8 cellular contexts compared by ENCODE assay signal in the genomic region with DNA sequence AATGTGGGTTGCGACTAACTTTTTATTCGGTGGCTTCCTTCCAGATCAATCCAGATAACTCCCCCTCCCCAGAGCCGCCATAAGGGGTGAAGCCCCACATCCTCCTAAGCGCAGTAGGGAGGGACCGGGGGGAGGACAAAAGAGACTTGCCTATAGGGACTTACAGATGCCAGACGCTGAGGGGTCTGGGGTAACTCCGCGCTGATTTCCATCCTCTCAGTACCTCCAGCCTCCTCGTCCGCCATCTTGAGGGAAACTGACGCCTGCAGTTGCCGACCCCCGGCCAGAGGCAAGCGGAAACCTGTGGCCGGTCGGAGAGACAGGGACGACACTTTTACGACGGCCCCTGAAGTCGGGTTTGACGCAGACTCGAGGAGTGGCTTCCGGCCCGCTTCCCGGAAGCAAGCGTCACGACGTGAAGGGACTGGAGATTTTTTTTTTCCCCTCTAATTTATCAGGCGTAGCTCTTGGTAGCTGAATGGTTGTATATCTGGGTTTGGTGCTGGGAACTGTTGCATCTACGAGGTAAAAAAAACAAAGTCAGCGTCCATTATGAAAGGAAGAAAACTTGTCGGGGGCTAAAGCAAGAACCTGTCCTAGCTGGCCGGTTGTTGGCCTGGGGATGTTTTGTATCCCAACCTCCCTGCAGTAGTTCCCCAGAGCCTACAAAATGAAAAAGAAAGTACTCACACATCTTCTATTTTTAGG. TPM values are rescaled to one million over a fixed set of nuclear protein-coding genes. Genes with fewer than 3 reads are reported as not detected.
DNase-seq lines count a peak whose midpoint lies in the region; ATAC-seq and TF ChIP-seq lines count a peak whose summit lies in the region.

Gene UBR1, minus strand, starts transcription at position 261 of the 708 bp plus-strand sequence. Its CDS starts 16 bp downstream, at position 245.

- H3K4me1 ChIP-seq in GM23248 (ENCODE audit: insufficient read depth) (peaks cover 17% of the 10 kb centered on the region), RWPE2 (ENCODE audit: insufficient read depth, poor library complexity, severe bottlenecking) (peaks cover 31% of the 10 kb centered on the region), fibroblast of lung (ENCODE audit: control insufficient read depth, extremely low read depth, insufficient read depth, low read length) (peaks cover 3% of the 10 kb centered on the region)

- H2AFZ ChIP-seq in GM23248: peak within 1 kb of the TSS; percentile 95
- peak within 1 kb of the TSS; percentile 70 for H2AFZ ChIP-seq in fibroblast of lung (ENCODE audit: low read length)

- peak within 1 kb of the TSS; percentile 99 for H3K27ac Mint-ChIP-seq in activated T-helper 17 cell treated with anti-CD3 and anti-CD28 coated beads, Interleukin-2, amount 50 U/mL, for 72 hours
- peak within 1 kb of the TSS; percentile 98 to 99 (median 99) for H3K27ac Mint-ChIP-seq in naive B cell
- H3K27ac Mint-ChIP-seq in stimulated activated memory B cell treated with anti-CD40 and anti-IgM and Interleukin-4, amounts not matched to agents 10 μg/mL and 1 μg/mL and 100 μg/mL, for 72 hours: peak within 1 kb of the TSS; percentile 94

- H4K20me1 ChIP-seq in GM23248 (ENCODE audit: insufficient read depth): no peaks in the 10 kb centered on the region
- no peaks in the 10 kb centered on the region for H4K20me1 ChIP-seq in fibroblast of lung (ENCODE audit: control insufficient read depth, extremely low read depth, insufficient read depth, low read length)

- H3K4me3 ChIP-seq in GM23248: peak within 1 kb of the TSS; percentile 87
- peak within 1 kb of the TSS; percentile 66 for H3K4me3 ChIP-seq in RWPE2 (ENCODE audit: severe bottlenecking)
- H3K4me3 ChIP-seq in fibroblast of lung (replicated peaks in 1 of 4; ENCODE audit: control extremely low read depth in 1 of 4, insufficient read depth in 1 of 4, low read depth in 3 of 4, low read length in 4 of 4): peak within 1 kb of the TSS; percentile 75 to 99 (median 91)

- H3K27me3 ChIP-seq in GM23248 (replicated peaks; ENCODE audit: insufficient read depth) (no peaks in the 10 kb centered on the region), RWPE2 (ENCODE audit: insufficient read depth, poor library complexity, severe bottlenecking) (no peaks in the 10 kb centered on the region), fibroblast of lung (ENCODE audit: control insufficient read depth, insufficient read depth, low read length) (no peaks in the 10 kb centered on the region)

- H3K9me2 ChIP-seq in GM23248 (ENCODE audit: insufficient read depth): no peaks in the 10 kb centered on the region

- H3K4me3 Mint-ChIP-seq in activated T-helper 17 cell treated with anti-CD3 and anti-CD28 coated beads, Interleukin-2, amount 50 U/mL, for 72 hours: peak within 1 kb of the TSS; percentile 94
- H3K4me3 Mint-ChIP-seq in naive B cell: peak within 1 kb of the TSS; percentile 93 to 100 (median 98)
- H3K4me3 Mint-ChIP-seq in stimulated activated memory B cell treated with anti-CD40 and anti-IgM and Interleukin-4, amounts not matched to agents 10 μg/mL and 1 μg/mL and 100 μg/mL, for 72 hours: peak within 1 kb of the TSS; percentile 94

- H3K36me3 ChIP-seq in GM23248 (ENCODE audit: low read depth): no peaks in the 10 kb centered on the region
- H3K36me3 ChIP-seq in RWPE2 (ENCODE audit: low read depth): peaks cover 25% of the 10 kb centered on the region
- no peaks in the 10 kb centered on the region for H3K36me3 ChIP-seq in fibroblast of lung (ENCODE audit: control insufficient read depth, insufficient read depth, low read length)

- TF ChIP-seq CTCF in RWPE2 (IDR thresholded peaks at IDR 0.05; ENCODE audit: poor library complexity, severe bottlenecking) (no peak), fibroblast of lung (conservative IDR thresholded peaks at IDR 0.05 in 1 of 2, IDR thresholded peaks at IDR 0.05 in 1 of 2; ENCODE audit: low read depth in 1 of 2, low read length in 2 of 2) (no peak)

- H3K4me1 Mint-ChIP-seq in activated T-helper 17 cell treated with anti-CD3 and anti-CD28 coated beads, Interleukin-2, amount 50 U/mL, for 72 hours: peaks cover 35% of the 10 kb centered on the region
- H3K4me1 Mint-ChIP-seq in naive B cell: peaks cover 40 to 51% (median 44%) of the 10 kb centered on the region in 3 donors
- H3K4me1 Mint-ChIP-seq in stimulated activated memory B cell treated with anti-CD40 and anti-IgM and Interleukin-4, amounts not matched to agents 10 μg/mL and 1 μg/mL and 100 μg/mL, for 72 hours: peaks cover 47% of the 10 kb centered on the region

- H3K9ac ChIP-seq in GM23248 (peak within 1 kb of the TSS; percentile 86), fibroblast of lung (ENCODE audit: insufficient read depth, low read length) (peak within 1 kb of the TSS; percentile 71)

- H3K9me3 Mint-ChIP-seq in activated T-helper 17 cell treated with anti-CD3 and anti-CD28 coated beads, Interleukin-2, amount 50 U/mL, for 72 hours: no peaks in the 10 kb centered on the region
- H3K9me3 Mint-ChIP-seq in naive B cell: no peaks in the 10 kb centered on the region
- H3K9me3 Mint-ChIP-seq in stimulated activated memory B cell treated with anti-CD40 and anti-IgM and Interleukin-4, amounts not matched to agents 10 μg/mL and 1 μg/mL and 100 μg/mL, for 72 hours: no peaks in the 10 kb centered on the region

- no peaks in the 10 kb centered on the region for H3K9me3 ChIP-seq in GM23248 (ENCODE audit: low read depth)
- H3K9me3 ChIP-seq in RWPE2 (ENCODE audit: severe bottlenecking): no peaks in the 10 kb centered on the region
- H3K9me3 ChIP-seq in fibroblast of lung (ENCODE audit: control insufficient read depth, insufficient read depth, low read depth, low read length): no peaks in the 10 kb centered on the region

- H3K4me2 ChIP-seq in GM23248 (ENCODE audit: unreplicated experiment) (peak within 1 kb of the TSS; percentile 95), fibroblast of lung (ENCODE audit: extremely low read depth, insufficient read depth, low read length) (peak within 1 kb of the TSS; percentile 91)

- 1 to 2% methylated on average over 33 of the region's 33 CpGs for WGBS in GM23248 (ENCODE audit: low coverage in 1 of 2, low lambda C conversion rate in 2 of 2, missing lambda C conversion rate in 2 of 2), 2 experiments

- H3K27me3 Mint-ChIP-seq in activated T-helper 17 cell treated with anti-CD3 and anti-CD28 coated beads, Interleukin-2, amount 50 U/mL, for 72 hours: no peaks in the 10 kb centered on the region
- H3K27me3 Mint-ChIP-seq in naive B cell: peaks cover 0 to 6% (median 0%) of the 10 kb centered on the region in 3 donors
- no peaks in the 10 kb centered on the region for H3K27me3 Mint-ChIP-seq in stimulated activated memory B cell treated with anti-CD40 and anti-IgM and Interleukin-4, amounts not matched to agents 10 μg/mL and 1 μg/mL and 100 μg/mL, for 72 hours

- DNase-seq in DMS79 treated with DMSO at 0.1 percent for 48 hours (lab: John Stamatoyannopoulos, UW): peak; percentile 57
- peak; percentile 97 for DNase-seq in GM23248
- peak; percentile 91 for DNase-seq in LHCN-M2 (ENCODE audit: low read depth)
- peak; percentile 95 for DNase-seq in RWPE2 (ENCODE audit: low spot score)
- peak; percentile 95 to 97 for DNase-seq in fibroblast of lung (ENCODE audit: low read depth in 2 of 2)
- peak; percentile 90 for DNase-seq in naive B cell

- H3K27ac ChIP-seq in GM23248: peak within 1 kb of the TSS; percentile 80
- H3K27ac ChIP-seq in RWPE2 (ENCODE audit: poor library complexity, severe bottlenecking): peak within 1 kb of the TSS; percentile 48
- H3K27ac ChIP-seq in fibroblast of lung (ENCODE audit: insufficient read depth, low read length): peak within 1 kb of the TSS; percentile 87

- in situ Hi-C loops in GM23248 (cut with MboI): no loop called here

- H3K79me2 ChIP-seq in GM23248 (ENCODE audit: insufficient read depth) (peaks cover 54% of the 10 kb centered on the region), fibroblast of lung (ENCODE audit: control insufficient read depth, insufficient read depth, low read length) (peaks cover 42% of the 10 kb centered on the region)

- peak; percentile 78 for ATAC-seq in RWPE2 (ENCODE audit: low read depth)
- peak; percentile 94 for ATAC-seq in activated T-helper 17 cell treated with anti-CD3 and anti-CD28 coated beads, Interleukin-2, amount 50 U/mL, for 72 hours (replicated peaks)
- ATAC-seq in naive B cell (ENCODE audit: low read depth in 2 of 2): peak; percentile 93
- ATAC-seq in stimulated activated memory B cell treated with anti-CD40 and anti-IgM and Interleukin-4, amounts not matched to agents 10 μg/mL and 1 μg/mL and 100 μg/mL, for 72 hours: peak; percentile 97

- peaks cover 51% of the 10 kb centered on the region for H3K36me3 Mint-ChIP-seq in activated T-helper 17 cell treated with anti-CD3 and anti-CD28 coated beads, Interleukin-2, amount 50 U/mL, for 72 hours (ENCODE audit: low read depth)
- peaks cover 10 to 12% of the 10 kb centered on the region in 2 donors for H3K36me3 Mint-ChIP-seq in naive B cell
- H3K36me3 Mint-ChIP-seq in stimulated activated memory B cell treated with anti-CD40 and anti-IgM and Interleukin-4, amounts not matched to agents 10 μg/mL and 1 μg/mL and 100 μg/mL, for 72 hours: peaks cover 19% of the 10 kb centered on the region

- H3F3A ChIP-seq in GM23248 (ENCODE audit: insufficient read depth): no peaks in the 10 kb centered on the region

RNA-seq across cellular contexts. Expression of gene UBR1, which starts in this region (rescaled TPM):
- 26.0 and 33.5 TPM in 2 replicates for total RNA-seq in GM23248 (2014; rRNA removed; shearing (Covaris generic))
- 15.3 and 16.2 TPM in 2 replicates for polyA plus RNA-seq in GM23248 (2016; fragmentation: Nextera tagmentation; extraction: Ambion mirVana)
- 23.0 and 24.7 TPM in 2 replicates for total RNA-seq in LHCN-M2 (2014; rRNA removed)
- polyA plus RNA-seq in LHCN-M2 (2012): 5.7 TPM
- total RNA-seq in activated T-helper 17 cell treated with anti-CD3 and anti-CD28 coated beads, Interleukin-2, amount 50 U/mL, for 72 hours: 10 to 100 TPM; 33.3 to 37.4 TPM
- total RNA-seq in fibroblast of lung: 32.6 and 45.6 TPM in 2 replicates
- 14.0 and 18.2 TPM in 2 replicates for polyA plus RNA-seq in fibroblast of lung
- 10.5 and 11.9 TPM in 2 replicates for polyA plus RNA-seq in fibroblast of lung (2012)
- 7.0 and 9.9 TPM in 2 replicates for polyA minus RNA-seq in fibroblast of lung (ENCODE audit: low replicate concordance)
- polyA plus RNA-seq in naive B cell (ENCODE audit: low read depth in 6 of 6): 10 to 100 TPM; 16.7 to 32.8 (median 20.5) TPM

Comparison
In these comparisons a context has a peak if more than half of its experiments do, and no peak if none do; other contexts are left out.
1. Peak in every context shown above with its lines: DNase-seq, ATAC-seq, H3K4me3 ChIP-seq and H3K27ac ChIP-seq.